9 cellular contexts compared by ENCODE assay signal in the genomic region with DNA sequence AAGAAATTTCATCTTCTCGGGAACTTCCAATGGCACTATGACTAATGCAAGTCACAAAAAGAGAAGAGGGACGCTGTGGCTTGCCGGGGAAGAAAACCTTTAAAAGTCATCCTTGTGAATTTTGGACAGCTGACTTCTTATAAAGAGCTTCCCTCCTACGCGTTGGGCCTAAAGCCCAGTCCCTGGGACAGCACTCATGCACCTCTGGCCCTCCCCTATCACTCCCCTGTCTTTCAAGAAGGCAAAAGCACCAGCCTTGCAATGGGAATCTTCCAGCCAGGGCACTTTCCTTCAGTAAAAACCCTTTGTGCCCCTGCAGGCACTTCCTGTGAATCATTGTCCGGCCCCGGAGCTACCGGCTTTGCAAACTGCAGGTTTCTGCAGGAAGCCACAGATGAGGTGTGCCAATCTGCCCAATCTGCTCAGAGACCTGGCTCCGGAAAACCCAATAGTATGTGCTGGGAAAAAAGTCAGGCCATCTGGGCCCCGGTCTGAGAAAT. TPM values are rescaled to one million over a fixed set of nuclear protein-coding genes. Genes with fewer than 3 reads are reported as not detected.
DNase-seq lines count a peak whose midpoint lies in the region; ATAC-seq and TF ChIP-seq lines count a peak whose summit lies in the region.
"Had no signal": no experiment of that assay in that cellular context is flagged by ENCODE, and none has a peak within 500 bp of the region (broad histone marks: within the 10 kb centered on the region; RNA-seq: fewer than 3 reads in every experiment).

No MANE protein-coding gene starts in this region.

- POLR2A ChIA-PET in CD4-positive, alpha-beta memory T cell (lab: Charles Lee; ENCODE audit: partially characterized antibody) = interaction anchor here (3.3 kb wide), 1 partner anchor 10 kb away, joined by 13 read pairs; no protein-coding TSS in a partner anchor
- POLR2A ChIA-PET in activated CD8-positive, alpha-beta T cell treated with anti-CD3 and anti-CD28 coated beads for 36 hours (lab: Charles Lee) = interaction anchor here (0.6 to 0.7 kb wide), 2 partner anchors 15 to 39 kb away, joined by 3 read pairs; no protein-coding TSS in a partner anchor

- no peaks in the 10 kb centered on the region for H3K36me3 ChIP-seq in CD4-positive, alpha-beta memory T cell (ENCODE audit: insufficient read depth, low read length)
- H3K36me3 ChIP-seq in hepatocyte (replicated peaks; ENCODE audit: insufficient read depth, low read depth) = no peaks in the 10 kb centered on the region

- no peaks in the 10 kb centered on the region for H4K20me1 ChIP-seq in hepatocyte (ENCODE audit: insufficient read depth, poor library complexity, severe bottlenecking)

- H3K4me3 Mint-ChIP-seq in CD4-positive, alpha-beta memory T cell = peak overlapping the region in 7 of 8 donors; percentile 41 to 68 (median 63)
- H3K4me3 Mint-ChIP-seq in activated CD8-positive, alpha-beta T cell treated with anti-CD3 and anti-CD28 coated beads for 36 hours = peak overlapping the region; percentile 27

- no peaks in the 10 kb centered on the region for H3K27me3 Mint-ChIP-seq in CD4-positive, alpha-beta memory T cell
- no peaks in the 10 kb centered on the region for H3K27me3 Mint-ChIP-seq in activated CD8-positive, alpha-beta T cell treated with anti-CD3 and anti-CD28 coated beads for 36 hours
- H3K27me3 Mint-ChIP-seq: brain had no signal

- H3K9me3 Mint-ChIP-seq in CD4-positive, alpha-beta memory T cell = no peaks in the 10 kb centered on the region
- H3K9me3 Mint-ChIP-seq in activated CD8-positive, alpha-beta T cell treated with anti-CD3 and anti-CD28 coated beads for 36 hours = no peaks in the 10 kb centered on the region
- H3K9me3 Mint-ChIP-seq: brain had no signal

- intact Hi-C loops in CD4-positive, alpha-beta memory T cell (cut with micrococcal nuclease) = no loop called here
- intact Hi-C loops in activated CD8-positive, alpha-beta T cell treated with anti-CD3 and anti-CD28 coated beads for 36 hours (cut with micrococcal nuclease) = loop anchor here (5.0 kb wide), 1 partner anchor 54 kb away; no protein-coding TSS in a partner anchor

- peaks cover 30 to 49% (median 38%) of the 10 kb centered on the region in 4 donors for H3K4me1 Mint-ChIP-seq in CD4-positive, alpha-beta memory T cell
- peaks cover 50% of the 10 kb centered on the region for H3K4me1 Mint-ChIP-seq in activated CD8-positive, alpha-beta T cell treated with anti-CD3 and anti-CD28 coated beads for 36 hours (ENCODE audit: low read depth)

- H3K79me2 ChIP-seq in hepatocyte = peaks cover 46% of the 10 kb centered on the region

- peaks cover 0 to 4% of the 10 kb centered on the region in 2 donors for H3K36me3 Mint-ChIP-seq in CD4-positive, alpha-beta memory T cell
- H3K36me3 Mint-ChIP-seq in activated CD8-positive, alpha-beta T cell treated with anti-CD3 and anti-CD28 coated beads for 36 hours (ENCODE audit: low read depth) = no peaks in the 10 kb centered on the region

- DNase-seq in CD4-positive, alpha-beta memory T cell = peak in 1 of 5 donors; percentile 46
- DNase-seq in activated CD8-positive, alpha-beta T cell treated with anti-CD3 and anti-CD28 coated beads for 36 hours = peak; percentile 72
- DNase-seq in germinal center (ENCODE audit: low spot score) = peak; percentile 25
- DNase-seq in stimulated activated CD8-positive, alpha-beta memory T cell treated with anti-CD3 and anti-CD28 coated beads, Interleukin-2, amount 100 ng/mL, for 48 hours (ENCODE audit: low read depth in 2 of 2) = peak; percentile 16 to 40
- no peak for DNase-seq in hepatocyte (ENCODE audit: low spot score)
- no peak for DNase-seq in AG08395 (ENCODE audit: low spot score)

- no peak for TF ChIP-seq CTCF in activated CD8-positive, alpha-beta T cell treated with anti-CD3 and anti-CD28 coated beads for 36 hours (IDR thresholded peaks at IDR 0.05)
- no peak for TF ChIP-seq CTCF in hepatocyte (IDR thresholded peaks at IDR 0.05; ENCODE audit: poor library complexity)

- H3K4me3 ChIP-seq in CD4-positive, alpha-beta memory T cell (ENCODE audit: low read length in 2 of 2) = no peak overlapping the region
- no peak overlapping the region for H3K4me3 ChIP-seq in hepatocyte

- H2AFZ ChIP-seq in hepatocyte = no peak overlapping the region

- H3K4me2 ChIP-seq in hepatocyte = no peak overlapping the region

- no peak overlapping the region for H3K27ac ChIP-seq in CD4-positive, alpha-beta memory T cell (ENCODE audit: low read depth, low read length)
- no peak overlapping the region for H3K27ac ChIP-seq in hepatocyte

- H3K27ac Mint-ChIP-seq in CD4-positive, alpha-beta memory T cell = peak overlapping the region in 5 of 7 donors; percentile 31 to 77 (median 66)
- peak overlapping the region; percentile 70 for H3K27ac Mint-ChIP-seq in activated CD8-positive, alpha-beta T cell treated with anti-CD3 and anti-CD28 coated beads for 36 hours

- H3K27me3 ChIP-seq in CD4-positive, alpha-beta memory T cell (ENCODE audit: insufficient read depth, low read length) = no peaks in the 10 kb centered on the region
- H3K27me3 ChIP-seq in hepatocyte = no peaks in the 10 kb centered on the region

- no peaks in the 10 kb centered on the region for H3K9me2 ChIP-seq in hepatocyte (replicated peaks; ENCODE audit: insufficient read depth)

- no peaks in the 10 kb centered on the region for H3K9me3 ChIP-seq in CD4-positive, alpha-beta memory T cell (ENCODE audit: control insufficient read depth in 1 of 2, low read length in 2 of 2)
- no peaks in the 10 kb centered on the region for H3K9me3 ChIP-seq in hepatocyte (ENCODE audit: low read depth)

- CTCF ChIA-PET in CD4-positive, alpha-beta memory T cell (lab: Charles Lee; ENCODE audit: partially characterized antibody) = interaction anchor here (0.9 to 2.6 kb wide), 4 partner anchors 10 to 58 kb away, joined by 3 to 13 read pairs (median 10); no protein-coding TSS in a partner anchor
- CTCF ChIA-PET in activated CD8-positive, alpha-beta T cell treated with anti-CD3 and anti-CD28 coated beads for 36 hours (lab: Charles Lee) = interaction anchor here (0.8 to 3.6 kb wide), 12 partner anchors 10 to 77 kb away, joined by 3 to 21 read pairs (median 3); no protein-coding TSS in a partner anchor

- 73% methylated on average over 10 of the region's 10 CpGs for WGBS in hepatocyte (ENCODE audit: low lambda C conversion rate, missing lambda C conversion rate)

- ATAC-seq in GM19455 (IDR thresholded peaks at IDR 0.05; ENCODE audit: unreplicated experiment) = peak; percentile 36
- peak; percentile 49 for ATAC-seq in HG03432 (IDR thresholded peaks at IDR 0.05; ENCODE audit: unreplicated experiment)
- peak; percentile 71 for ATAC-seq in activated CD8-positive, alpha-beta T cell treated with anti-CD3 and anti-CD28 coated beads for 36 hours

- peaks cover 39% of the 10 kb centered on the region for H3K4me1 ChIP-seq in CD4-positive, alpha-beta memory T cell (ENCODE audit: insufficient read depth, low read length)
- no peaks in the 10 kb centered on the region for H3K4me1 ChIP-seq in hepatocyte (ENCODE audit: insufficient read depth)

RNA-seq across cellular contexts. Expression of a gene that starts 7.1 kb away (rescaled TPM):
- 1 to 10 TPM; 7.4 TPM for total RNA-seq in CD4-positive, alpha-beta memory T cell
- polyA plus RNA-seq in CD4-positive, alpha-beta memory T cell = 1 to 10 TPM in 1 of 2 donors, under 1 TPM in 1; 0.11 to 2.1 TPM
- total RNA-seq in activated CD8-positive, alpha-beta T cell treated with anti-CD3 and anti-CD28 coated beads for 36 hours = 10 to 100 TPM in 1 of 2 experiments, 1 to 10 TPM in 1; 8.0 to 10.9 TPM
- total RNA-seq in hepatocyte = 10.1 and 12.9 TPM in 2 replicates
- 5.6 and 7.1 TPM in 2 replicates for polyA plus RNA-seq in hepatocyte

Comparison
In these comparisons a context has a peak if more than half of its experiments do, and no peak if none do; other contexts are left out.
1. DNase-seq: peak in activated CD8-positive, alpha-beta T cell treated with anti-CD3 and anti-CD28 coated beads for 36 hours (single experiment), germinal center (single experiment) and stimulated activated CD8-positive, alpha-beta memory T cell treated with anti-CD3 and anti-CD28 coated beads, Interleukin-2, amount 100 ng/mL, for 48 hours (2 of 2); none in hepatocyte (single experiment) and AG08395 (single experiment).
2. Peak in every context shown above with its lines, with median percentiles within 50 percentile points of each other: ATAC-seq.